Comparison of ENCODE assay signal across 1 cellular context in genomic region chr1:23838401-23838866, GRCh38.
TF ChIP-seq lines count a peak whose summit lies in the region.

No MANE protein-coding gene starts in this region.

TF ChIP-seq in HCT116, 20 proteins besides CTCF, POLR2A, EP300 and RAD21 (continued from another document):
- TF ChIP-seq REST (IDR thresholded peaks at IDR 0.05; ENCODE audit: low read depth) (no peak), SRF (IDR thresholded peaks at IDR 0.05; ENCODE audit: low read depth) (no peak), ATF3 (IDR thresholded peaks at IDR 0.05) (no peak), CEBPB (IDR thresholded peaks at IDR 0.05; ENCODE audit: low read depth) (no peak), CBX3 (IDR thresholded peaks at IDR 0.05; ENCODE audit: low read depth) (no peak)
